24 cellular contexts compared by ENCODE assay signal in the genomic region with DNA sequence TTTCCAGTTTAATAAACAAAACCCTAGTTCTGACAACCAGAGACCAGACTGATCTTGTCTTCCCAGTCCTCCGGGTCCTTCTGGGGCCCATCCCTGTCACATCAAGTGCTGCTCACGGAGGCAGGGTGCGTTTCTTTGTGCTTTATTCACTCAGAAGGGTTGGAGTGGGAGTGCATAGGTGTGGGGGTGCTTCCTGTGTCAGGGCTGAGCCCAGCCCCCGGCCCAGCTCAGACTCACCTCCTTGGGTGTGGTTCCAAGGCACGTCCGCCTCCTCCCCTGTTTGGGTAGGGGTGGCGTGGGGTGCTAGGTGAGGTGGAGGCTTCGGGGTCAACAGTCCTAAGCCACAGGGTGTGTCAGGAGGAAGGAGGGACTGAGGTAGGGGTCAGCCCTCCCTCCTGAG. TPM values are rescaled to one million over a fixed set of nuclear protein-coding genes. Genes with fewer than 3 reads are reported as not detected.
DNase-seq lines count a peak whose midpoint lies in the region; ATAC-seq, FAIRE-seq and TF ChIP-seq lines count a peak whose summit lies in the region.
"Had no signal": no experiment of that assay in that cellular context is flagged by ENCODE, and none has a peak within 500 bp of the region (broad histone marks: within the 10 kb centered on the region; RNA-seq: fewer than 3 reads in every experiment).

No MANE protein-coding gene starts in this region.

- ATAC-seq in GM18868 (IDR thresholded peaks at IDR 0.05; ENCODE audit: unreplicated experiment): no peak
- ATAC-seq: activated naive CD8-positive, alpha-beta T cell treated with anti-CD3 and anti-CD28 coated beads, Interleukin-2, amount 50 U/mL, for 24 hours; left lobe of liver; sciatic nerve; SK-N-SH treated with all-trans-retinoic acid at 6 μM for 48 hours; upper lobe of right lung had no signal

- no peak overlapping the region for H3K18ac ChIP-seq in H9 (ENCODE audit: insufficient read length, low read depth, low read length)

- POLR2A ChIA-PET in activated CD4-positive, alpha-beta T cell treated with anti-CD3 and anti-CD28 coated beads, Interleukin-2, amount 10 ng/mL, durations not matched to agents 7 days and 5 days (lab: Charles Lee): no interaction called here

- no peaks in the 10 kb centered on the region for H3K9me3 ChIP-seq in H9 (ENCODE audit: control insufficient read depth, low read depth, low read length)
- H3K9me3 ChIP-seq: upper lobe of right lung had no signal

- H2BK120ac ChIP-seq in H9 (ENCODE audit: low read depth, low read length, poor library complexity, severe bottlenecking): no peak overlapping the region

- no peak overlapping the region for H4K8ac ChIP-seq in H9 (replicated peaks; ENCODE audit: insufficient read length, low read depth, low read length)

- H3K4me2 ChIP-seq in H9 (ENCODE audit: insufficient read depth, insufficient read length, low read length): no peak overlapping the region

- no peak overlapping the region for H2BK15ac ChIP-seq in H9 (ENCODE audit: low read depth, low read length)

- peaks cover 41% of the 10 kb centered on the region for H3K36me3 Mint-ChIP-seq in activated CD4-positive, alpha-beta T cell treated with anti-CD3 and anti-CD28 coated beads, Interleukin-2, amount 10 ng/mL, durations not matched to agents 7 days and 5 days (ENCODE audit: low read depth)
- H3K36me3 Mint-ChIP-seq in H9 (ENCODE audit: insufficient read depth in 1 of 3, low read depth in 3 of 3): peaks cover 11 to 33% (median 28%) of the 10 kb centered on the region in 3 experiments; a peak in 6 of 7 replicates

- H3K23ac ChIP-seq in H9 (ENCODE audit: insufficient read length, low read depth, low read length): no peak overlapping the region

- no peak for TF ChIP-seq CTCF in H9 (conservative IDR thresholded peaks at IDR 0.05)

- H3K4me3 Mint-ChIP-seq in activated CD4-positive, alpha-beta T cell treated with anti-CD3 and anti-CD28 coated beads, Interleukin-2, amount 10 ng/mL, durations not matched to agents 7 days and 5 days: no peak overlapping the region
- H3K4me3 Mint-ChIP-seq in H9: no peak overlapping the region
- H3K4me3 Mint-ChIP-seq: activated naive CD8-positive, alpha-beta T cell treated with anti-CD3 and anti-CD28 coated beads, Interleukin-2, amount 50 U/mL, for 24 hours; activated T-helper 1 cell treated with anti-CD3 and anti-CD28 coated beads, Interleukin-12 subunit alpha, Interleukin-12 subunit beta, Interleukin-2, Interleukin-4 antibody, amounts not matched to agents 30 ng/mL and 10 ng/mL and 1 ng/mL, durations not matched to agents 14 hours and 24 hours and 36 hours had no signal

- H3K56ac ChIP-seq in H9 (ENCODE audit: insufficient read length, low read depth, low read length): no peak overlapping the region

- no peak for FAIRE-seq in GM19239 (lab: Jason Lieb, UNC)

- H3K14ac ChIP-seq in H9 (ENCODE audit: insufficient read depth, low read length): no peak overlapping the region

- H3K9ac ChIP-seq in H9 (ENCODE audit: extremely low read depth, insufficient read length, low read length): no peak overlapping the region
- H3K9ac ChIP-seq: parathyroid adenoma had no signal

- peaks cover 21% of the 10 kb centered on the region for H3K4me1 Mint-ChIP-seq in activated CD4-positive, alpha-beta T cell treated with anti-CD3 and anti-CD28 coated beads, Interleukin-2, amount 10 ng/mL, durations not matched to agents 7 days and 5 days
- H3K4me1 Mint-ChIP-seq in H9: peaks cover 3 to 4% of the 10 kb centered on the region in 2 experiments; a peak in 3 of 4 replicates

- no peaks in the 10 kb centered on the region for H3K79me1 ChIP-seq in H9 (ENCODE audit: insufficient read depth, low read depth, low read length, poor library complexity, severe bottlenecking)

- no peaks in the 10 kb centered on the region for H3K9me3 Mint-ChIP-seq in activated CD4-positive, alpha-beta T cell treated with anti-CD3 and anti-CD28 coated beads, Interleukin-2, amount 10 ng/mL, durations not matched to agents 7 days and 5 days
- no peaks in the 10 kb centered on the region for H3K9me3 Mint-ChIP-seq in H9
- H3K9me3 Mint-ChIP-seq: activated naive CD8-positive, alpha-beta T cell treated with anti-CD3 and anti-CD28 coated beads, Interleukin-2, amount 50 U/mL, for 24 hours; activated T-helper 1 cell treated with anti-CD3 and anti-CD28 coated beads, Interleukin-12 subunit alpha, Interleukin-12 subunit beta, Interleukin-2, Interleukin-4 antibody, amounts not matched to agents 30 ng/mL and 10 ng/mL and 1 ng/mL, durations not matched to agents 14 hours and 24 hours and 36 hours had no signal

- H2BK5ac ChIP-seq in H9 (ENCODE audit: insufficient read length, low read length): no peak overlapping the region

- H3K79me2 ChIP-seq in H9 (ENCODE audit: insufficient read depth, low read length): no peaks in the 10 kb centered on the region
- H3K79me2 ChIP-seq: parathyroid adenoma had no signal

- no CpG with 5 or more reads among the region's 8 CpGs for WGBS in H9 (ENCODE audit: extremely low coverage, insufficient read length, low lambda C conversion rate)

- H3K4ac ChIP-seq in H9 (ENCODE audit: low read depth, low read length): no peak overlapping the region

- H3T11ph ChIP-seq in H9 (ENCODE audit: low read length): no peak overlapping the region

- H2AFZ ChIP-seq in H9 (ENCODE audit: low read length): no peak overlapping the region
- H2AFZ ChIP-seq: parathyroid adenoma had no signal

- no peaks in the 10 kb centered on the region for H3K27me3 ChIP-seq in H9 (ENCODE audit: insufficient read depth, low read length)
- H3K27me3 ChIP-seq: upper lobe of right lung had no signal

- no peak overlapping the region for H4K91ac ChIP-seq in H9 (ENCODE audit: insufficient read length, low read depth, low read length)

- H3K27ac Mint-ChIP-seq in activated CD4-positive, alpha-beta T cell treated with anti-CD3 and anti-CD28 coated beads, Interleukin-2, amount 10 ng/mL, durations not matched to agents 7 days and 5 days: peak overlapping the region; percentile 68
- peak overlapping the region in 2 of 3 experiments; percentile 28 to 78; a peak in 1 of 7 replicates for H3K27ac Mint-ChIP-seq in H9
- H3K27ac Mint-ChIP-seq: activated naive CD8-positive, alpha-beta T cell treated with anti-CD3 and anti-CD28 coated beads, Interleukin-2, amount 50 U/mL, for 24 hours; activated T-helper 1 cell treated with anti-CD3 and anti-CD28 coated beads, Interleukin-12 subunit alpha, Interleukin-12 subunit beta, Interleukin-2, Interleukin-4 antibody, amounts not matched to agents 30 ng/mL and 10 ng/mL and 1 ng/mL, durations not matched to agents 14 hours and 24 hours and 36 hours had no signal

- H2BK12ac ChIP-seq in H9 (ENCODE audit: insufficient read length, low read depth, low read length): no peak overlapping the region

- H2AK5ac ChIP-seq in H9 (ENCODE audit: insufficient read length, low read length): no peak overlapping the region

- no peaks in the 10 kb centered on the region for H4K20me1 ChIP-seq in H9 (ENCODE audit: control insufficient read depth, insufficient read depth, insufficient read length)

- H3K23me2 ChIP-seq in H9 (ENCODE audit: insufficient read length, low read depth, low read length, poor library complexity, severe bottlenecking): no peaks in the 10 kb centered on the region

- no peak for DNase-seq in activated CD4-positive, alpha-beta T cell treated with anti-CD3 and anti-CD28 coated beads, Interleukin-2, amount 10 ng/mL, durations not matched to agents 7 days and 5 days
- no peak for DNase-seq in activated CD4-positive, alpha-beta T cell treated with anti-CD3 and anti-CD28 coated beads for 48 hours
- DNase-seq in H9: no peak
- DNase-seq in epidermal melanocyte (ENCODE audit: insufficient read length, low spot score): peak; percentile 9
- no peak for DNase-seq in GM19239 (ENCODE audit: insufficient read length, low spot score)
- DNase-seq: 8988T; activated naive CD8-positive, alpha-beta T cell treated with anti-CD3 and anti-CD28 coated beads, Interleukin-2, amount 50 U/mL, for 24 hours; AML-193; COR-L47; DMS79; mesendoderm; NCI-H1105; NCI-H2029; NCI-H2227 treated with DMSO at 0.1 percent for 48 hours; NCI-H774; upper lobe of right lung had no signal

- H4K5ac ChIP-seq in H9 (ENCODE audit: insufficient read length, low read depth, low read length): no peak overlapping the region

- no peak overlapping the region for H3K27ac ChIP-seq in H9 (ENCODE audit: insufficient read length, low read depth, low read length)
- H3K27ac ChIP-seq: parathyroid adenoma, upper lobe of right lung had no signal

- no peaks in the 10 kb centered on the region; the same call in 1 of the 2 replicates for H3K4me1 ChIP-seq in H9 (ENCODE audit: insufficient read depth, low read length)
- H3K4me1 ChIP-seq: parathyroid adenoma, upper lobe of right lung had no signal

- CTCF ChIA-PET in activated CD4-positive, alpha-beta T cell treated with anti-CD3 and anti-CD28 coated beads, Interleukin-2, amount 10 ng/mL, durations not matched to agents 7 days and 5 days (lab: Charles Lee): interaction anchor here (0.6 to 1.1 kb wide), 2 partner anchors 21 to 139 kb away, joined by 3 to 6 read pairs; no protein-coding TSS in a partner anchor

- no peak overlapping the region for H2BK20ac ChIP-seq in H9 (ENCODE audit: low read depth, low read length, poor library complexity, severe bottlenecking)

- no peaks in the 10 kb centered on the region for H3K27me3 Mint-ChIP-seq in activated CD4-positive, alpha-beta T cell treated with anti-CD3 and anti-CD28 coated beads, Interleukin-2, amount 10 ng/mL, durations not matched to agents 7 days and 5 days
- H3K27me3 Mint-ChIP-seq in H9 (ENCODE audit: low read depth): no peaks in the 10 kb centered on the region; the same call in none of the 2 replicates
- H3K27me3 Mint-ChIP-seq: activated naive CD8-positive, alpha-beta T cell treated with anti-CD3 and anti-CD28 coated beads, Interleukin-2, amount 50 U/mL, for 24 hours had no signal

RNA-seq across cellular contexts. Expression of a gene that starts 3.1 kb away (rescaled TPM):
- total RNA-seq in activated CD4-positive, alpha-beta T cell treated with anti-CD3 and anti-CD28 coated beads, Interleukin-2, amount 10 ng/mL, durations not matched to agents 7 days and 5 days: under 1 TPM; 0.83 to 0.97 TPM
- total RNA-seq in H9 (2021): 0.99 and 1.3 TPM in 2 replicates
- total RNA-seq: epithelial cell of proximal tubule, fibroblast of villous mesenchyme had no signal

RNA-seq across cellular contexts. Expression of a gene that starts 9.1 kb away (rescaled TPM):
- total RNA-seq in activated CD4-positive, alpha-beta T cell treated with anti-CD3 and anti-CD28 coated beads, Interleukin-2, amount 10 ng/mL, durations not matched to agents 7 days and 5 days: 10 to 100 TPM; 31.6 to 32.2 TPM
- total RNA-seq in H9 (2021): 33.8 and 36.7 TPM in 2 replicates

RNA-seq across cellular contexts. Expression of a gene that starts 9.4 kb away (rescaled TPM):
- total RNA-seq in activated CD4-positive, alpha-beta T cell treated with anti-CD3 and anti-CD28 coated beads, Interleukin-2, amount 10 ng/mL, durations not matched to agents 7 days and 5 days: 10 to 100 TPM; 45.2 to 47.1 TPM
- total RNA-seq in H9 (2021): 8.4 and 9.2 TPM in 2 replicates

RNA-seq across cellular contexts. Expression of a gene that starts 21.7 kb away (rescaled TPM):
- total RNA-seq in activated CD4-positive, alpha-beta T cell treated with anti-CD3 and anti-CD28 coated beads, Interleukin-2, amount 10 ng/mL, durations not matched to agents 7 days and 5 days: 10 to 100 TPM; 33.4 to 37.9 TPM
- total RNA-seq in H9 (2021): 57.4 and 59.7 TPM in 2 replicates

RNA-seq across cellular contexts. Expression of a gene that starts 21.9 kb away (rescaled TPM):
- total RNA-seq in activated CD4-positive, alpha-beta T cell treated with anti-CD3 and anti-CD28 coated beads, Interleukin-2, amount 10 ng/mL, durations not matched to agents 7 days and 5 days: 10 to 100 TPM; 54.8 to 57.5 TPM
- 81.3 and 82.4 TPM in 2 replicates for total RNA-seq in H9 (2021)
